In the genomic region with DNA sequence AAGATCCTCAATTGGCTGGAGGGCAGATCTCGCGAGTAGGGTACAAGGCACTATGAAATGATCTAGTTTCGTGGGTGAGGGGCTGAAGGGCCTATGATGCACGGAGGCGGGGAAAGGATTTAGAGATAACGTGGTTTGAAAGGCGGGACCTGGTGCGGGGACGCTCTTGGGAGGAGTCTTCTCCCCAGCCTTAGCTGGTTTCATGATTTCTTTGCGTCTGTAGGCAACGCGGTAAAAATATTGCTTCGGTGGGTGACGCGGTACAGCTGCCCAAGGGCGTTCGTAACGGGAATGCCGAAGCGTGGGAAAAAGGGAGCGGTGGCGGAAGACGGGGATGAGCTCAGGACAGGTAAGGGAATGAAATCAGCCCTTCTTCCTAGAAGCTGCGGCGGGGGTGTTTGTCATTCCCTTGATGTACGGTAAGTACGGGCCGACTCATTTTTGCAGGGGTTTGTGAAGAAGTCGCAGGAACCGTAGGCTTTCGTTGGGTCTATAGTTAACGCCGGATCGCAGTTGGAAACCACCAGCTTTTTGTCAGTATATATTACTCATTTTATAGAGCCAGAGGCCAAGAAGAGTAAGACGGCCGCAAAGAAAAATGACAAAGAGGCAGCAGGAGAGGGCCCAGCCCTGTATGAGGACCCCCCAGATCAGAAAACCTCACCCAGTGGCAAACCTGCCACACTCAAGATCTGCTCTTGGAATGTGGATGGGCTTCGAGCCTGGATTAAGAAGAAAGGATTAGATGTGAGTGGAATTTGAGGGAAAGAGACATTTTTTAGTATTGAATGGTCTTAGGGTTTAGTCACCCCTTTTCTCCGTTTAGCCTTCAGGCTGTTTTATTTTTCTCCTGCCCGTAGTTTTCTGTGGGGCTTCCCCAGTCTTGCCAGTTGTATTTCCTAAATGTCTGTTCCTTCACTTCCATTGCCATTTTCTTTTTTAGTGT, we compare ENCODE assay signal across 8 cellular contexts. TPM values are rescaled to one million over a fixed set of nuclear protein-coding genes. Genes with fewer than 3 reads are reported as not detected.
DNase-seq lines count a peak whose midpoint lies in the region; ATAC-seq and TF ChIP-seq lines count a peak whose summit lies in the region.

No MANE protein-coding gene starts in this region.

- H3K36me3 ChIP-seq in OCI-LY7 (ENCODE audit: insufficient read depth, low read length) (peaks cover 73% of the 10 kb centered on the region), mucosa of stomach (ENCODE audit: control insufficient read depth, insufficient read depth, low read length) (peaks cover 14% of the 10 kb centered on the region)

- peak overlapping the region; percentile 78 for H3K27ac ChIP-seq in OCI-LY7 (ENCODE audit: low read depth, low read length, poor library complexity, severe bottlenecking)

- no peak overlapping the region for H3K4me3 Mint-ChIP-seq in immature natural killer cell

- peak overlapping the region; percentile 3; the same call in 1 of the 2 replicates for H2AFZ ChIP-seq in OCI-LY7 (ENCODE audit: low read length)

- DNase-seq in DMS153 (lab: John Stamatoyannopoulos, UW) (peak; percentile 63), OCI-LY7 (ENCODE audit: low spot score) (peak; percentile 27), SKM-1 (lab: John Stamatoyannopoulos, UW; ENCODE audit: unreplicated experiment) (no peak), immature natural killer cell (no peak)
- peak; percentile 69 for DNase-seq in effector CD4-positive, alpha-beta T cell

- peaks cover 20 to 30% of the 10 kb centered on the region in 2 donors for H3K4me1 Mint-ChIP-seq in immature natural killer cell

- H3K27me3 ChIP-seq in mucosa of stomach (ENCODE audit: control insufficient read depth, insufficient read depth, low read length) = no peaks in the 10 kb centered on the region

- peaks cover 5 to 7% (median 6%) of the 10 kb centered on the region in 3 donors for H3K27me3 Mint-ChIP-seq in immature natural killer cell (ENCODE audit: low read depth in 3 of 3)

- CTCF ChIA-PET in OCI-LY7 (lab: Charles Lee; ENCODE audit: unreplicated experiment) = interaction anchor here (0.7 to 1.7 kb wide), 4 partner anchors 26 to 128 kb away, joined by 3 to 7 read pairs (median 3); no protein-coding TSS in a partner anchor

- H3K4me3 ChIP-seq in OCI-LY7 (ENCODE audit: low read depth, low read length, poor library complexity, severe bottlenecking) (peak overlapping the region; percentile 99), mucosa of stomach (ENCODE audit: low read length) (peak overlapping the region; percentile 68)

- peaks cover 50% of the 10 kb centered on the region for H3K4me1 ChIP-seq in OCI-LY7 (ENCODE audit: insufficient read depth, low read length, poor library complexity, severe bottlenecking)
- H3K4me1 ChIP-seq in mucosa of stomach (ENCODE audit: control insufficient read depth, insufficient read depth, low read length) = peaks cover 19% of the 10 kb centered on the region

- BruUV-seq in OCI-LY7 (replicated peaks; lab: Mats Ljungman, UMichigan) = TSS peak; percentile 88

- TF ChIP-seq CTCF in OCI-LY7 (conservative IDR thresholded peaks at IDR 0.05; ENCODE audit: low read length) = no peak

- H3K9me3 ChIP-seq in OCI-LY7 (ENCODE audit: low read length) (no peaks in the 10 kb centered on the region), mucosa of stomach (ENCODE audit: control insufficient read depth, low read length) (no peaks in the 10 kb centered on the region)

- H3K36me3 Mint-ChIP-seq in immature natural killer cell = peaks cover 7 to 18% (median 14%) of the 10 kb centered on the region in 3 donors

- POLR2A ChIA-PET in OCI-LY7 (lab: Charles Lee) = interaction anchor here (0.6 to 4.4 kb wide), 17 partner anchors 10 to 158 kb away, joined by 3 to 27 read pairs (median 6); partner anchors contain the start of genes PARP2, PNP and TEP1

- peaks cover 11% of the 10 kb centered on the region; the same call in 1 of the 2 replicates for H4K20me1 ChIP-seq in OCI-LY7 (ENCODE audit: insufficient read depth, low read length)

- H3K79me2 ChIP-seq in OCI-LY7 (ENCODE audit: insufficient read depth, low read depth, low read length) = peaks cover 71% of the 10 kb centered on the region

- intact Hi-C loops in OCI-LY7 (cut with micrococcal nuclease; ENCODE audit: unreplicated experiment) = loop anchor here (1.0 kb wide), 1 partner anchor 40 kb away; no protein-coding TSS in a partner anchor

- ATAC-seq in GM19035 (IDR thresholded peaks at IDR 0.05; ENCODE audit: unreplicated experiment) (peak; percentile 52), HG03159 (IDR thresholded peaks at IDR 0.05; ENCODE audit: unreplicated experiment) (peak; percentile 48)

- peak overlapping the region; percentile 88 for H3K4me2 ChIP-seq in OCI-LY7 (ENCODE audit: low read length)

- H3K9me3 Mint-ChIP-seq in immature natural killer cell = no peaks in the 10 kb centered on the region

- no peak overlapping the region for H3K27ac Mint-ChIP-seq in immature natural killer cell

- H3K9me2 ChIP-seq in OCI-LY7 (ENCODE audit: insufficient read depth, low read length) = no peaks in the 10 kb centered on the region

- H3K9ac ChIP-seq in mucosa of stomach (ENCODE audit: low read length) = peak overlapping the region; percentile 69

RNA-seq across cellular contexts. Expression of gene APEX1, which starts 0.6 kb away (rescaled TPM):
- total RNA-seq in OCI-LY7 (2014; rRNA removed; shearing (Covaris generic)) = 110 and 117 TPM in 2 replicates
- 175 and 203 TPM in 2 replicates for total RNA-seq in OCI-LY7 (2022)
- 10 to 100 TPM; 85.6 to 95.6 (median 93.3) TPM for polyA plus RNA-seq in immature natural killer cell

RNA-seq across cellular contexts. Expression of gene OSGEP, which starts 1.0 kb away (rescaled TPM):
- 85.2 and 86.6 TPM in 2 replicates for total RNA-seq in OCI-LY7 (2014; rRNA removed; shearing (Covaris generic))
- total RNA-seq in OCI-LY7 (2022) = 68.8 and 76.6 TPM in 2 replicates
- 10 to 100 TPM; 40.2 to 49.4 (median 45.5) TPM for polyA plus RNA-seq in immature natural killer cell

RNA-seq across cellular contexts. Expression of gene PIP4P1, which starts 5.6 kb away (rescaled TPM):
- 23.3 and 26.9 TPM in 2 replicates for total RNA-seq in OCI-LY7 (2014; rRNA removed; shearing (Covaris generic))
- 43.6 and 44.7 TPM in 2 replicates for total RNA-seq in OCI-LY7 (2022)
- 10 to 100 TPM; 17.7 to 29.2 (median 26.2) TPM for polyA plus RNA-seq in immature natural killer cell

RNA-seq across cellular contexts. Expression of gene PNP, which starts 13.6 kb away (rescaled TPM):
- 120 and 127 TPM in 2 replicates for total RNA-seq in OCI-LY7 (2014; rRNA removed; shearing (Covaris generic))
- 118 and 128 TPM in 2 replicates for total RNA-seq in OCI-LY7 (2022)
- 10 to 100 TPM; 38.8 to 71.6 (median 69.6) TPM for polyA plus RNA-seq in immature natural killer cell

RNA-seq across cellular contexts. Expression of gene KLHL33, which starts 19.7 kb away (rescaled TPM):
- 0.08 TPM in 1 of 2 replicates, not detected in the other for total RNA-seq in OCI-LY7 (2014; rRNA removed; shearing (Covaris generic))
- total RNA-seq in OCI-LY7 (2022) = 0.09 and 0.11 TPM in 2 replicates
- polyA plus RNA-seq in immature natural killer cell = under 1 TPM in 1 of 3 donors, not detected in 2; 0.21 TPM

Comparison
In these comparisons a context has a peak if more than half of its experiments do, and no peak if none do; other contexts are left out.
1. DNase-seq: peak in DMS153 (single experiment), OCI-LY7 (single experiment) and effector CD4-positive, alpha-beta T cell (single experiment); none in SKM-1 (single experiment) and immature natural killer cell (0 of 3).